ENCODE assay signal across 9 cellular contexts in the genomic region with DNA sequence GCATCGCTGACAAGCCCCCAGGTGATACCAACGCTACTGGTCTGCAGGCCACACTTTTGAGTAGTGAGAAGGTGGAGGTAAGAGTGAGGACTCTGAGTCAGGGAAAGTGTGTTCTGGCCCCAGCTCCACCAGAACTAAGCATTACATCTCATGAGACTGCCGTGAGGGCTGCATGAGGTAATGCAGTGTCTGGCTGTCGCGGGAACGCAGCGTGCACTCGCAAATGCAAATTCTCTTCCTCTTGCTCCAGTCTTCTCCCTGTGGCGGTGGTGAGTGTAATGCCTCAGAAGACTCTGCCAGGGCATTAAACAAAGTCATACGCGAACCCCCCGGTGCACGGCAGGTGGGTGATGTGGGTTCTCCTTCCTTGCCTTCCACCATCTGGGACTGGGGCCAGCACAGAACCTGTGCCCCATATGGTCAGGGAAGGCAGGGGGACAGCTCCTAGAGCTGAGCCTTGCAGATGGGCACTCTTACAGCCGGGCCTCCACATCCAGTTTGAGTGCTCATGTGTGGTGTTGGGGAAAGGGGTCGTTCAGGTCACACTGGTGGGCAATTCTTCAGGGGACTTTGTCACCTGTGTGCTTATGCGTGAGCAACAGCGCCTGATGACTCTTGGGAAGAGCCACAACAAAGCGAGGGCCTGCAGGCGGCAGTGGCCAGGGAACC.
A peak's percentile ranks its signal among the peaks of the same experiment; 100 is the strongest.
DNase-seq lines count a peak whose midpoint lies in the region; ATAC-seq, FAIRE-seq and TF ChIP-seq lines count a peak whose summit lies in the region.
"Had no signal": no experiment of that assay in that cellular context is flagged by ENCODE, and none has a peak within 500 bp of the region (broad histone marks: within the 10 kb centered on the region; RNA-seq: fewer than 3 reads in every experiment).

No MANE protein-coding gene starts in this region.

- no peaks in the 10 kb centered on the region for H3K36me3 Mint-ChIP-seq in glutamatergic neuron (ENCODE audit: unreplicated experiment)

- FAIRE-seq in GM19239 (lab: Jason Lieb, UNC), result peak; percentile 90
- FAIRE-seq: G401.6 had no signal

- H3K9me3 Mint-ChIP-seq in glutamatergic neuron (ENCODE audit: unreplicated experiment), result peaks cover 10% of the 10 kb centered on the region

- TF ChIP-seq POLR2A in erythroblast (IDR thresholded peaks at IDR 0.05; ENCODE audit: low read length), result no peak

- no peak for TF ChIP-seq CTCF in glutamatergic neuron (IDR thresholded peaks at IDR 0.05; ENCODE audit: partially characterized antibody, unreplicated experiment)

- peak overlapping the region; percentile 85 for H3K27ac Mint-ChIP-seq in glutamatergic neuron (ENCODE audit: unreplicated experiment)

- peaks cover 43% of the 10 kb centered on the region for H3K4me1 Mint-ChIP-seq in glutamatergic neuron (ENCODE audit: low read depth, unreplicated experiment)

- peak overlapping the region; percentile 60 for H3K4me3 Mint-ChIP-seq in glutamatergic neuron (ENCODE audit: unreplicated experiment)

- peak; percentile 53 for DNase-seq in ELF-1 (ENCODE audit: low read depth, low spot score)
- DNase-seq in GM19239 (ENCODE audit: insufficient read length, low spot score), result no peak
- peak; percentile 61 for DNase-seq in glutamatergic neuron
- no peak for DNase-seq in erythroblast (lab: John Stamatoyannopoulos, UW)
- DNase-seq in ecto neural progenitor cell (ENCODE audit: low spot score), result no peak
- DNase-seq in nucleus accumbens (lab: John Stamatoyannopoulos, UW), result no peak
- DNase-seq in stimulated activated CD4-positive, alpha-beta T cell treated with anti-CD3 and anti-CD28 coated beads, Interleukin-1b, Interleukin-23, amount 100 ng/mL, for 48 hours, result no peak

- peak; percentile 40 for ATAC-seq in HG03196 (IDR thresholded peaks at IDR 0.05; ENCODE audit: unreplicated experiment)

- no peaks in the 10 kb centered on the region for H3K27me3 Mint-ChIP-seq in glutamatergic neuron (ENCODE audit: unreplicated experiment)

Comparison
In these comparisons a context has a peak if more than half of its experiments do, and no peak if none do; other contexts are left out.
1. DNase-seq: peak in ELF-1 (single experiment) and glutamatergic neuron (single experiment); none in GM19239 (single experiment), erythroblast (0 of 2), ecto neural progenitor cell (single experiment), nucleus accumbens (0 of 56) and stimulated activated CD4-positive, alpha-beta T cell treated with anti-CD3 and anti-CD28 coated beads, Interleukin-1b, Interleukin-23, amount 100 ng/mL, for 48 hours (single experiment).